10 cellular contexts compared by ENCODE assay signal in genomic region chr21:34881421-34881820, GRCh38.
A peak's percentile ranks its signal among the peaks of the same experiment; 100 is the strongest.
DNase-seq lines count a peak whose midpoint lies in the region; ATAC-seq and TF ChIP-seq lines count a peak whose summit lies in the region.
"Had no signal": no experiment of that assay in that cellular context is flagged by ENCODE, and none has a peak within 500 bp of the region (broad histone marks: within the 10 kb centered on the region; RNA-seq: fewer than 3 reads in every experiment).

No MANE protein-coding gene starts in this region.

- H3K36me3 ChIP-seq in IMR-90 (ENCODE audit: control insufficient read depth, insufficient read depth, low read length): peaks cover 28% of the 10 kb centered on the region

- peak overlapping the region; percentile 20 for H3K56ac ChIP-seq in IMR-90 (ENCODE audit: extremely low read depth, insufficient read depth, low read length)

- H3K9me1 ChIP-seq in IMR-90 (ENCODE audit: insufficient read depth, low read length): peaks cover 15% of the 10 kb centered on the region

- H3K79me1 ChIP-seq in IMR-90 (ENCODE audit: low read depth in 1 of 2, low read length in 2 of 2): peaks cover 0 to 25% of the 10 kb centered on the region in 2 experiments; a peak in 2 of 4 replicates

- H3K4me3 Mint-ChIP-seq in mesothelial cell of epicardium: peak overlapping the region; percentile 38

- dilution Hi-C loops in IMR-90 (cut with HindIII; ENCODE audit: low sequenced_read_pairs, unreplicated experiment): no loop called here

- peak overlapping the region; percentile 66; the same call in 1 of the 2 replicates for H3K18ac ChIP-seq in IMR-90 (ENCODE audit: low read depth, low read length)

- H3K14ac ChIP-seq in IMR-90 (replicated peaks; ENCODE audit: low read depth, low read length): no peak overlapping the region

- WGBS in IMR-90 (ENCODE audit: extremely low coverage in 2 of 2, insufficient read length in 1 of 2), 2 experiments: no CpG with 5 or more reads among the region's 3 CpGs

- no TSS peak for BruUV-seq in IMR-90 (replicated peaks; lab: Mats Ljungman, UMichigan)

- H3K4me3 ChIP-seq in IMR-90 (ENCODE audit: insufficient read depth, low read depth, low read length): peak overlapping the region; percentile 28; the same call in 1 of the 2 replicates
- H3K4me3 ChIP-seq: mucosa of descending colon had no signal

- no peak overlapping the region for H2AK9ac ChIP-seq in IMR-90 (replicated peaks; ENCODE audit: low read depth, low read length, poor library complexity)

- H3K4ac ChIP-seq in IMR-90 (ENCODE audit: low read depth, low read length): peak overlapping the region; percentile 29

- peak overlapping the region; percentile 8; the same call in 1 of the 2 replicates for H3K9ac ChIP-seq in IMR-90 (ENCODE audit: low read depth, low read length)

- H2BK5ac ChIP-seq in IMR-90 (ENCODE audit: low read depth, low read length, poor library complexity, severe bottlenecking): peak overlapping the region; percentile 97

- peak; percentile 57 for ATAC-seq in IMR-90 (ENCODE audit: low read depth)
- ATAC-seq in GM18519 (IDR thresholded peaks at IDR 0.05; ENCODE audit: low FRiP score, unreplicated experiment): no peak
- no peak for ATAC-seq in HG02870 (IDR thresholded peaks at IDR 0.05; ENCODE audit: unreplicated experiment)
- ATAC-seq: mucosa of descending colon had no signal

- TF ChIP-seq POLR2A in IMR-90 (IDR thresholded peaks at IDR 0.05; ENCODE audit: low read depth, low read length): no peak; the same call in 1 of the 2 replicates

- no peaks in the 10 kb centered on the region for H3K27me3 ChIP-seq in IMR-90 (ENCODE audit: control insufficient read depth, insufficient read depth, low read length)

- no peak overlapping the region for H2AK5ac ChIP-seq in IMR-90 (ENCODE audit: low read depth, low read length)

- DNase-seq in AG20443 (ENCODE audit: low spot score) (peak; percentile 44), IMR-90 (peak; percentile 84), astrocyte of the hippocampus (ENCODE audit: low read depth, low spot score) (peak; percentile 84), mesothelial cell of epicardium (ENCODE audit: low spot score in 2 of 2, unreplicated experiment in 2 of 2) (no peak), NCI-H1092 (lab: John Stamatoyannopoulos, UW) (no peak)
- DNase-seq in stimulated activated naive CD4-positive, alpha-beta T cell (lab: John Stamatoyannopoulos, UW): no peak
- DNase-seq: mucosa of descending colon, SIG-M5 had no signal

- intact Hi-C loops in IMR-90 (cut with micrococcal nuclease): loop anchor here (5.0 kb wide), 1 partner anchor 69 kb away; no protein-coding TSS in a partner anchor

- no peak overlapping the region for H4K5ac ChIP-seq in IMR-90 (ENCODE audit: low read depth, low read length)

- peak overlapping the region; percentile 31 to 51; a peak in 3 of 4 replicates for H4K8ac ChIP-seq in IMR-90 (ENCODE audit: low read depth in 2 of 2, low read length in 2 of 2)

- peak overlapping the region; percentile 84 for H3K4me2 ChIP-seq in IMR-90 (ENCODE audit: low read depth, low read length)

- H3K27me3 Mint-ChIP-seq in mesothelial cell of epicardium (ENCODE audit: low read depth): no peaks in the 10 kb centered on the region

- peak overlapping the region; percentile 28 for H3K27ac ChIP-seq in IMR-90 (ENCODE audit: insufficient read depth, low read length)

- H3K9me3 Mint-ChIP-seq in mesothelial cell of epicardium: no peaks in the 10 kb centered on the region

- CTCF ChIA-PET in IMR-90 (lab: Yijun Ruan, JAX): no interaction called here

- peaks cover 9% of the 10 kb centered on the region for H3K36me3 Mint-ChIP-seq in mesothelial cell of epicardium

- H2BK120ac ChIP-seq in IMR-90 (ENCODE audit: low read depth, low read length): peak overlapping the region; percentile 32

- peak overlapping the region; percentile 85 for H3K27ac Mint-ChIP-seq in mesothelial cell of epicardium

- no peak overlapping the region for H2BK15ac ChIP-seq in IMR-90 (ENCODE audit: low read depth, low read length)

- no peak for TF ChIP-seq RAD21 in IMR-90 (IDR thresholded peaks at IDR 0.05; ENCODE audit: low read length)

- TF ChIP-seq CTCF in IMR-90 (conservative IDR thresholded peaks at IDR 0.05; ENCODE audit: low read depth, low read length) (no peak), mesothelial cell of epicardium (IDR thresholded peaks at IDR 0.05; ENCODE audit: unreplicated experiment) (no peak)

- H2BK20ac ChIP-seq in IMR-90 (ENCODE audit: low read depth, low read length): peak overlapping the region; percentile 11; the same call in 1 of the 2 replicates

- POLR2A ChIA-PET in IMR-90 (lab: Charles Lee; ENCODE audit: unreplicated experiment): interaction anchor here (1.0 kb wide), 1 partner anchor 9 kb away, joined by 3 read pairs; no protein-coding TSS in a partner anchor

- H3K9me3 ChIP-seq in IMR-90 (ENCODE audit: control insufficient read depth, insufficient read depth, low read length): no peaks in the 10 kb centered on the region
- H3K9me3 ChIP-seq: mucosa of descending colon had no signal

- in situ Hi-C loops in IMR-90 (cut with MboI; ENCODE audit: low sequenced_read_pairs): loop anchor here (10.0 kb wide), 1 partner anchor 1053 kb away; no protein-coding TSS in a partner anchor

- H3K4me1 ChIP-seq in IMR-90 (ENCODE audit: control insufficient read depth, insufficient read depth, low read length): peaks cover 13% of the 10 kb centered on the region

- H3K23ac ChIP-seq in IMR-90 (ENCODE audit: low read depth, low read length): peak overlapping the region; percentile 15; the same call in 1 of the 2 replicates

- no peak overlapping the region for H4K91ac ChIP-seq in IMR-90 (ENCODE audit: insufficient read depth, low read depth, low read length)

- no peak overlapping the region for H2AFZ ChIP-seq in IMR-90 (replicated peaks; ENCODE audit: low read length, poor library complexity)

- H4K20me1 ChIP-seq in IMR-90 (ENCODE audit: insufficient read depth, low read length): peaks cover 49% of the 10 kb centered on the region

- peaks cover 75% of the 10 kb centered on the region for H3K4me1 Mint-ChIP-seq in mesothelial cell of epicardium

TF ChIP-seq in IMR-90, 13 proteins besides CTCF, POLR2A, EP300 and RAD21:
- TF ChIP-seq ELK1 (IDR thresholded peaks at IDR 0.05; ENCODE audit: borderline replicate concordance, low read depth, low read length) (no peak), MAFK (IDR thresholded peaks at IDR 0.05; ENCODE audit: low read depth, low read length) (0 out of 2 replicates have a peak, but pooled peaks have one; percentile 20)

Comparison
In these comparisons a context has a peak if more than half of its experiments do, and no peak if none do; other contexts are left out.
1. DNase-seq: peak in AG20443 (single experiment), IMR-90 (single experiment) and astrocyte of the hippocampus (single experiment); none in mesothelial cell of epicardium (0 of 2), stimulated activated naive CD4-positive, alpha-beta T cell (0 of 6) and NCI-H1092 (single experiment).